In the genomic region with DNA sequence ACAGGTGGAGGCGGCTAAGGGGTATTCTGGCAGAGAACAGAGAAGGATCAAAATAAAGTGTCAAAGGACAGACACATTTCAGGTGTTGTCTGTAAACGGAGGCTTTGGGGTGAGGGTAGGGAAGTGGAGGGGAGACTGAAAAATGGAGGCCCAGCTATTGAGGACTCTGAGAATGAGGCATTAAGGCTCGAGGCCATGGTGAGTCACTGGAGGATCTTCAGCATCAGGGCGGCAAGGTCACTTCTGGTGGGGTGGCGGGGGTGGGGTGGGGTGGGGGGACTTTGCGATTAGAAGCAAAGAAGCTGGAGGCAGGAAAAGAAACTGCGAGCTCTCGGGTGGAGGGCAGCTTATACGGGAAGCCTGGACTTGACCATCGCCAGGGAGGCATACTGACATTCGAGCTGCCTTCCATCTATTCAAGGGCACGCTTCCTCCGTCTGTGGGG, we compare ENCODE assay signal across 8 cellular contexts. TPM values are rescaled to one million over a fixed set of nuclear protein-coding genes. Genes with fewer than 3 reads are reported as not detected.
DNase-seq lines count a peak whose midpoint lies in the region; ATAC-seq, FAIRE-seq and TF ChIP-seq lines count a peak whose summit lies in the region.

No MANE protein-coding gene starts in this region.

- WGBS in ovary, 3 donors: 6 to 8% (median 7%) methylated on average over 13 of the region's 13 CpGs

- H3K27ac Mint-ChIP-seq in activated B cell treated with CpG ODN at 0.5 μM for 24 hours: peak overlapping the region; percentile 82

- TF ChIP-seq EP300 in ovary (IDR thresholded peaks at IDR 0.05): no peak

- peak overlapping the region; percentile 92 to 100 for H3K27ac ChIP-seq in ovary

- no peaks in the 10 kb centered on the region for H3K9me3 Mint-ChIP-seq in activated B cell treated with CpG ODN at 0.5 μM for 24 hours

- peak overlapping the region; percentile 98 for H3K4me3 ChIP-seq in ovary

- peaks cover 8% of the 10 kb centered on the region for H3K36me3 Mint-ChIP-seq in activated B cell treated with CpG ODN at 0.5 μM for 24 hours (ENCODE audit: low read depth)

- intact Hi-C loops in activated B cell treated with CpG ODN at 0.5 μM for 24 hours (cut with micrococcal nuclease) (loop anchor here (2.0 to 5.0 kb wide), 5 partner anchors 60 to 635 kb away; partner anchors contain the start of gene TNKS2), ovary (cut with DNase I) (loop anchor here in 2 of 4 donors (10.0 kb wide), 3 partner anchors 53 to 107 kb away; no protein-coding TSS in a partner anchor)

- POLR2A ChIA-PET in activated B cell treated with CpG ODN at 0.5 μM for 24 hours (lab: Charles Lee): interaction anchor here (0.5 to 3.5 kb wide), 16 partner anchors 10 to 636 kb away, joined by 3 to 53 read pairs (median 9); partner anchors contain the start of genes PCGF5 and TNKS2

- no peaks in the 10 kb centered on the region for H3K9me3 ChIP-seq in ovary

- H3K36me3 ChIP-seq in ovary: no peaks in the 10 kb centered on the region

- TF ChIP-seq CTCF in activated B cell treated with CpG ODN at 0.5 μM for 24 hours (IDR thresholded peaks at IDR 0.05): no peak
- no peak for TF ChIP-seq CTCF in ovary (IDR thresholded peaks at IDR 0.05)

- TF ChIP-seq POLR2A in H54 (IDR thresholded peaks at IDR 0.05; ENCODE audit: low read depth, low read length) (no peak), ovary (IDR thresholded peaks at IDR 0.05) (no peak)

- DNase-seq in A172 (ENCODE audit: low spot score): peak; percentile 30
- peak; percentile 73 for DNase-seq in H54 (ENCODE audit: insufficient read length, low spot score)
- no peak for DNase-seq in activated B cell treated with CpG ODN at 0.5 μM for 24 hours
- DNase-seq in fibroblast of peridontal ligament (ENCODE audit: extremely low read depth): peak; percentile 33
- peak in 1 of 5 donors; percentile 45 for DNase-seq in ovary
- no peak for DNase-seq in NCI-H2081 treated with DMSO at 0.1 percent for 48 hours (lab: John Stamatoyannopoulos, UW)
- no peak for DNase-seq in cerebellar cortex (ENCODE audit: low spot score)

- CTCF ChIA-PET in activated B cell treated with CpG ODN at 0.5 μM for 24 hours (lab: Charles Lee): interaction anchor here (1.2 to 2.7 kb wide), 7 partner anchors 39 to 250 kb away, joined by 3 to 16 read pairs (median 6); no protein-coding TSS in a partner anchor

- no peaks in the 10 kb centered on the region for H3K27me3 Mint-ChIP-seq in activated B cell treated with CpG ODN at 0.5 μM for 24 hours

- peak; percentile 72 for FAIRE-seq in H54 (lab: Jason Lieb, UNC)

- no peaks in the 10 kb centered on the region for H3K27me3 ChIP-seq in ovary

- H3K4me3 Mint-ChIP-seq in activated B cell treated with CpG ODN at 0.5 μM for 24 hours: peak overlapping the region; percentile 82

- peaks cover 1% of the 10 kb centered on the region for H3K4me1 ChIP-seq in ovary (ENCODE audit: insufficient read depth)

- no peak for ATAC-seq in activated B cell treated with CpG ODN at 0.5 μM for 24 hours (ENCODE audit: low read depth)
- ATAC-seq in GM19397 (IDR thresholded peaks at IDR 0.05; ENCODE audit: unreplicated experiment): no peak

- H3K4me1 Mint-ChIP-seq in activated B cell treated with CpG ODN at 0.5 μM for 24 hours: peaks cover 40% of the 10 kb centered on the region

RNA-seq across cellular contexts. Expression of gene PCGF5, which starts 58.4 kb away (rescaled TPM):
- 33.6 and 46.7 TPM in 2 replicates for total RNA-seq in A172 (2014; rRNA removed; shearing (Covaris generic))
- total RNA-seq in activated B cell treated with CpG ODN at 0.5 μM for 24 hours (70.2 and 72.9 TPM in 2 replicates), ovary (10 to 100 TPM; 32.0 to 49.0 (median 37.9) TPM)
- 10 to 100 TPM; 13.1 to 28.1 TPM for polyA plus RNA-seq in ovary

Comparison
In these comparisons a context has a peak if more than half of its experiments do, and no peak if none do; other contexts are left out.
1. DNase-seq: peak in A172 (single experiment), H54 (single experiment) and fibroblast of peridontal ligament (single experiment); none in activated B cell treated with CpG ODN at 0.5 μM for 24 hours (single experiment), NCI-H2081 treated with DMSO at 0.1 percent for 48 hours (single experiment) and cerebellar cortex (single experiment).